In the genomic region with DNA sequence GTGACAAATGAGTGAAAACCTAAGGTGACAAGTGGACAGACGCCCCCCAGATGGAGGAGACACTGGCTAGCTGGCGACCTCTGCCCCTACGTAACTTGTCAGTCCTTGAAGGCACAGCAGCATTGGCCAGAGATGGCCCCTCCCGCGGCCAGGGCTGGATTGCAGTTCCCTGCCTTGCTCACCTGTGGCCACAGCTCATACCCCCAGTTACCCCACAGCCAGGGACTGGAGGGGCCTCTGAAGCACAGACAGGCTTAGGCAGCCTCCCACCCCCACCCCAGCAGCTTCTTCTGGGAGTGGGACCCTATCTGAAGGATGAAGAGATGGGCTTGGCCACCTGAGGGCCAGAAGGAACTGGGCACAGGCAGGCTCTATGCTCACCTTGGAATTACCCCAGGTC, we compare ENCODE assay signal across 19 cellular contexts. TPM values are rescaled to one million over a fixed set of nuclear protein-coding genes. Genes with fewer than 3 reads are reported as not detected.
DNase-seq lines count a peak whose midpoint lies in the region; ATAC-seq and TF ChIP-seq lines count a peak whose summit lies in the region.
"Had no signal": no experiment of that assay in that cellular context is flagged by ENCODE, and none has a peak within 500 bp of the region (broad histone marks: within the 10 kb centered on the region; RNA-seq: fewer than 3 reads in every experiment).

No MANE protein-coding gene starts in this region.

- H3K9me2 ChIP-seq in GM23338 (ENCODE audit: insufficient read depth), result no peaks in the 10 kb centered on the region

- H3K9me3 ChIP-seq in neuronal stem cell (replicated peaks in 1 of 2; ENCODE audit: control insufficient read depth in 2 of 2, insufficient read depth in 1 of 2, low read depth in 1 of 2, low read length in 2 of 2), result no peaks in the 10 kb centered on the region
- H3K9me3 ChIP-seq: HAP-1 had no signal

- H3K79me2 ChIP-seq in GM23338 (replicated peaks; ENCODE audit: insufficient read depth), result no peaks in the 10 kb centered on the region

- peak overlapping the region; percentile 78 for H2AK5ac ChIP-seq in neuronal stem cell (ENCODE audit: low read depth, low read length)

- H3K4me1 ChIP-seq in GM23338 (ENCODE audit: insufficient read depth), result peaks cover 20% of the 10 kb centered on the region
- H3K4me1 ChIP-seq in neuronal stem cell (ENCODE audit: control insufficient read depth in 2 of 2, insufficient read depth in 1 of 2, low read depth in 1 of 2, low read length in 2 of 2), result peaks cover 26 to 27% of the 10 kb centered on the region in 2 donors
- H3K4me1 ChIP-seq: HAP-1 had no signal

- H4K8ac ChIP-seq in neuronal stem cell (ENCODE audit: low read depth, low read length), result no peak overlapping the region

- H2BK15ac ChIP-seq in neuronal stem cell (ENCODE audit: low read length), result no peak overlapping the region

- H3K27ac Mint-ChIP-seq in GM23338, result no peak overlapping the region
- H3K27ac Mint-ChIP-seq in IgD-negative memory B cell, result peak overlapping the region in 2 of 3 donors; percentile 39 to 87
- H3K27ac Mint-ChIP-seq in glutamatergic neuron (ENCODE audit: unreplicated experiment), result peak overlapping the region; percentile 46
- no peak overlapping the region for H3K27ac Mint-ChIP-seq in CD14-positive monocyte
- H3K27ac Mint-ChIP-seq: CD8-positive, alpha-beta T cell; HFFc6 had no signal

- H3K36me3 ChIP-seq in GM23338 (ENCODE audit: insufficient read depth) (no peaks in the 10 kb centered on the region), neuronal stem cell (replicated peaks in 1 of 2; ENCODE audit: control insufficient read depth in 2 of 2, insufficient read depth in 2 of 2, low read length in 2 of 2) (peaks cover under 1 to 2% of the 10 kb centered on the region in 2 donors)
- H3K36me3 ChIP-seq: HAP-1 had no signal

- peaks cover 6% of the 10 kb centered on the region; the same call in 1 of the 2 replicates for H4K20me1 ChIP-seq in GM23338 (replicated peaks; ENCODE audit: insufficient read depth)

- H3K27ac ChIP-seq in GM23338 (ENCODE audit: low read depth), result no peak overlapping the region
- H3K27ac ChIP-seq in neuronal stem cell (replicated peaks; ENCODE audit: low read length), result no peak overlapping the region
- H3K27ac ChIP-seq: HL-60 had no signal

- H3K27me3 ChIP-seq in GM23338 (ENCODE audit: insufficient read depth), result peaks cover 71% of the 10 kb centered on the region
- H3K27me3 ChIP-seq in neuronal stem cell (ENCODE audit: control insufficient read depth in 3 of 3, insufficient read depth in 3 of 3, low read depth in 1 of 3, low read length in 3 of 3), result peaks cover 15 to 59% (median 20%) of the 10 kb centered on the region in 3 experiments

- intact Hi-C loops in CD14-positive monocyte (cut with micrococcal nuclease), result loop anchor here (2.0 to 10.0 kb wide), 7 partner anchors 95 to 230 kb away; no protein-coding TSS in a partner anchor

- no peak overlapping the region for H2BK120ac ChIP-seq in neuronal stem cell (ENCODE audit: low read depth, low read length)

- no peak overlapping the region for H2BK12ac ChIP-seq in neuronal stem cell (ENCODE audit: low read length)

- DNase-seq in GM23338 (ENCODE audit: low spot score) (no peak), glutamatergic neuron (no peak), neuronal stem cell (ENCODE audit: low spot score) (no peak), CD14-positive monocyte (ENCODE audit: low spot score) (no peak), nucleus accumbens (lab: John Stamatoyannopoulos, UW) (no peak), NCI-H82 (lab: John Stamatoyannopoulos, UW) (no peak)
- DNase-seq: ACHN; C1 segment of cervical spinal cord; CD8-positive, alpha-beta T cell; COR-L47; DMS153; DMS79 treated with DMSO at 0.1 percent for 48 hours; EL; GOT3; HFFc6 had no signal

- H3K9ac ChIP-seq in neuronal stem cell (ENCODE audit: low read depth, low read length, poor library complexity), result no peak overlapping the region

- H3K18ac ChIP-seq in neuronal stem cell (ENCODE audit: low read length), result no peak overlapping the region

- H3K4me3 ChIP-seq in GM23338, result no peak overlapping the region
- no peak overlapping the region for H3K4me3 ChIP-seq in neuronal stem cell (ENCODE audit: low read length in 2 of 2)
- H3K4me3 ChIP-seq: HAP-1 had no signal

- H4K91ac ChIP-seq in neuronal stem cell (ENCODE audit: low read depth, low read length, poor library complexity), result no peak overlapping the region

- peaks cover 6% of the 10 kb centered on the region; the same call in 1 of the 2 replicates for H3F3A ChIP-seq in GM23338 (replicated peaks; ENCODE audit: low read depth)

- peak overlapping the region; percentile 82; the same call in 1 of the 3 replicates for H3K4me3 Mint-ChIP-seq in GM23338
- peak overlapping the region in 1 of 4 donors; percentile 79 for H3K4me3 Mint-ChIP-seq in IgD-negative memory B cell
- H3K4me3 Mint-ChIP-seq in glutamatergic neuron (ENCODE audit: unreplicated experiment), result no peak overlapping the region
- H3K4me3 Mint-ChIP-seq in CD14-positive monocyte, result peak overlapping the region in 1 of 2 donors; percentile 86
- H3K4me3 Mint-ChIP-seq: CD8-positive, alpha-beta T cell; HFFc6 had no signal

- H3K23ac ChIP-seq in neuronal stem cell (ENCODE audit: low read depth, low read length, poor library complexity), result peak overlapping the region; percentile 81

- peaks cover 19% of the 10 kb centered on the region; the same call in 2 of the 3 replicates for H3K4me1 Mint-ChIP-seq in GM23338
- H3K4me1 Mint-ChIP-seq in IgD-negative memory B cell, result peaks cover 3 to 12% (median 5%) of the 10 kb centered on the region in 3 donors
- peaks cover 5% of the 10 kb centered on the region for H3K4me1 Mint-ChIP-seq in glutamatergic neuron (ENCODE audit: low read depth, unreplicated experiment)
- peaks cover 4% of the 10 kb centered on the region for H3K4me1 Mint-ChIP-seq in CD14-positive monocyte

- ATAC-seq in GM23338, result no peak
- ATAC-seq: CD8-positive, alpha-beta T cell had no signal

- WGBS in neuronal stem cell (ENCODE audit: extremely low coverage in 2 of 2, insufficient read length in 2 of 2, insufficient replicate concordance in 1 of 2), 2 donors, result no CpG with 5 or more reads among the region's 5 CpGs

- TF ChIP-seq CTCF in GM23338 (conservative IDR thresholded peaks at IDR 0.05; ENCODE audit: low read depth in 2 of 2) (no peak), glutamatergic neuron (IDR thresholded peaks at IDR 0.05; ENCODE audit: partially characterized antibody, unreplicated experiment) (no peak), CD14-positive monocyte (IDR thresholded peaks at IDR 0.05) (no peak)

- no peak overlapping the region for H3K14ac ChIP-seq in neuronal stem cell (ENCODE audit: low read length)

- H3K4me2 ChIP-seq in GM23338 (no peak overlapping the region), neuronal stem cell (ENCODE audit: insufficient read depth, low read length, poor library complexity, severe bottlenecking) (no peak overlapping the region)

- H2AFZ ChIP-seq in GM23338 (no peak overlapping the region), neuronal stem cell (ENCODE audit: low read length) (no peak overlapping the region)

- H3K9me3 Mint-ChIP-seq in GM23338, result no peaks in the 10 kb centered on the region
- peaks cover 0 to 3% (median 0%) of the 10 kb centered on the region in 3 donors for H3K9me3 Mint-ChIP-seq in IgD-negative memory B cell
- peaks cover 19% of the 10 kb centered on the region for H3K9me3 Mint-ChIP-seq in glutamatergic neuron (ENCODE audit: unreplicated experiment)
- peaks cover 0 to 9% (median 3%) of the 10 kb centered on the region in 7 donors for H3K9me3 Mint-ChIP-seq in CD14-positive monocyte
- H3K9me3 Mint-ChIP-seq: CD8-positive, alpha-beta T cell; HFFc6 had no signal

- no peak overlapping the region for H2BK5ac ChIP-seq in neuronal stem cell (ENCODE audit: low read length)

- no peak overlapping the region for H3K4ac ChIP-seq in neuronal stem cell (ENCODE audit: low read length)

- peaks cover 53% of the 10 kb centered on the region for H3K27me3 Mint-ChIP-seq in GM23338 (ENCODE audit: insufficient read depth, low read depth, poor library complexity)
- peaks cover 30% of the 10 kb centered on the region for H3K27me3 Mint-ChIP-seq in IgD-negative memory B cell
- peaks cover 28% of the 10 kb centered on the region for H3K27me3 Mint-ChIP-seq in glutamatergic neuron (ENCODE audit: unreplicated experiment)
- H3K27me3 Mint-ChIP-seq in CD14-positive monocyte (ENCODE audit: low read depth in 3 of 3), result peaks cover 68 to 89% (median 77%) of the 10 kb centered on the region in 3 donors

- H3K79me1 ChIP-seq in neuronal stem cell (ENCODE audit: low read depth, low read length), result no peaks in the 10 kb centered on the region

- H3K36me3 Mint-ChIP-seq in GM23338 (ENCODE audit: low read depth) (no peaks in the 10 kb centered on the region), IgD-negative memory B cell (no peaks in the 10 kb centered on the region), glutamatergic neuron (ENCODE audit: unreplicated experiment) (no peaks in the 10 kb centered on the region), CD14-positive monocyte (peaks cover 0 to 2% of the 10 kb centered on the region in 2 donors)
- H3K36me3 Mint-ChIP-seq: CD8-positive, alpha-beta T cell had no signal

RNA-seq across cellular contexts. Expression of a gene that starts 3.7 kb away (rescaled TPM):
- total RNA-seq in GM23338 (2014; rRNA removed; shearing (Covaris generic)), result 49.7 and 50.4 TPM in 2 replicates
- polyA plus RNA-seq in GM23338 (2016; fragmentation: Nextera tagmentation; extraction: Ambion mirVana) (7.1 and 7.7 TPM in 2 replicates), IgD-negative memory B cell (not detected), CD14-positive monocyte (not detected)
- total RNA-seq in glutamatergic neuron (ENCODE audit: unreplicated experiment), result 0.66 TPM
- 0.08 TPM for polyA plus RNA-seq in neuronal stem cell (2013, experiment 1 of 2)
- 0.15 TPM for polyA plus RNA-seq in neuronal stem cell (2013, experiment 2 of 2)
- total RNA-seq: A172; CD8-positive, alpha-beta T cell; HFFc6 had no signal

RNA-seq across cellular contexts. Expression of a gene that starts 11.9 kb away (rescaled TPM):
- 131 and 145 TPM in 2 replicates for total RNA-seq in GM23338 (2014; rRNA removed; shearing (Covaris generic))
- polyA plus RNA-seq in GM23338 (2016; fragmentation: Nextera tagmentation; extraction: Ambion mirVana), result 25.6 and 27.8 TPM in 2 replicates
- polyA plus RNA-seq in IgD-negative memory B cell, result 14.2 TPM
- 55.5 TPM for total RNA-seq in glutamatergic neuron (ENCODE audit: unreplicated experiment)
- 38.1 TPM for polyA plus RNA-seq in neuronal stem cell (2013, experiment 1 of 2)
- 38.5 TPM for polyA plus RNA-seq in neuronal stem cell (2013, experiment 2 of 2)
- 10 to 100 TPM; 17.0 to 17.3 TPM for polyA plus RNA-seq in CD14-positive monocyte

RNA-seq across cellular contexts. Expression of a gene that starts 13.2 kb away (rescaled TPM):
- 8.8 and 9.0 TPM in 2 replicates for total RNA-seq in GM23338 (2014; rRNA removed; shearing (Covaris generic))
- 1.3 and 1.9 TPM in 2 replicates for polyA plus RNA-seq in GM23338 (2016; fragmentation: Nextera tagmentation; extraction: Ambion mirVana)
- 0.06 TPM for polyA plus RNA-seq in IgD-negative memory B cell
- 174 TPM for total RNA-seq in glutamatergic neuron (ENCODE audit: unreplicated experiment)
- polyA plus RNA-seq in neuronal stem cell (2013, experiment 1 of 2), result 21.7 TPM
- 21.5 TPM for polyA plus RNA-seq in neuronal stem cell (2013, experiment 2 of 2)
- polyA plus RNA-seq in CD14-positive monocyte, result under 1 TPM in 1 of 2 donors, not detected in 1; 0.04 TPM

RNA-seq across cellular contexts. Expression of a gene that starts 41.7 kb away (rescaled TPM):
- 1.5 and 2.9 TPM in 2 replicates for total RNA-seq in GM23338 (2014; rRNA removed; shearing (Covaris generic))
- polyA plus RNA-seq in GM23338 (2016; fragmentation: Nextera tagmentation; extraction: Ambion mirVana) (1.3 and 1.7 TPM in 2 replicates), IgD-negative memory B cell (0.23 TPM), CD14-positive monocyte (under 1 TPM in 1 of 2 donors, not detected in 1; 0.10 TPM)
- total RNA-seq in glutamatergic neuron (ENCODE audit: unreplicated experiment), result 5.6 TPM
- polyA plus RNA-seq in neuronal stem cell (2013, experiment 1 of 2), result 0.68 TPM
- polyA plus RNA-seq in neuronal stem cell (2013, experiment 2 of 2), result 0.66 TPM

RNA-seq across cellular contexts. Expression of a gene that starts 48.3 kb away (rescaled TPM):
- 145 and 149 TPM in 2 replicates for total RNA-seq in GM23338 (2014; rRNA removed; shearing (Covaris generic))
- 818 and 851 TPM in 2 replicates for polyA plus RNA-seq in GM23338 (2016; fragmentation: Nextera tagmentation; extraction: Ambion mirVana)
- 302 TPM for polyA plus RNA-seq in IgD-negative memory B cell
- total RNA-seq in glutamatergic neuron (ENCODE audit: unreplicated experiment), result 275 TPM
- polyA plus RNA-seq in neuronal stem cell (2013, experiment 1 of 2), result 1,500 TPM
- 1,497 TPM for polyA plus RNA-seq in neuronal stem cell (2013, experiment 2 of 2)
- 10 to 100 TPM; 65.6 to 97.2 TPM for polyA plus RNA-seq in CD14-positive monocyte

Comparison
In these comparisons a context has a peak if more than half of its experiments do, and no peak if none do; other contexts are left out.
1. H3K27ac Mint-ChIP-seq: peak in IgD-negative memory B cell (2 of 3) and glutamatergic neuron (single experiment); none in GM23338 (single experiment) and CD14-positive monocyte (0 of 7).